In the genomic region with DNA sequence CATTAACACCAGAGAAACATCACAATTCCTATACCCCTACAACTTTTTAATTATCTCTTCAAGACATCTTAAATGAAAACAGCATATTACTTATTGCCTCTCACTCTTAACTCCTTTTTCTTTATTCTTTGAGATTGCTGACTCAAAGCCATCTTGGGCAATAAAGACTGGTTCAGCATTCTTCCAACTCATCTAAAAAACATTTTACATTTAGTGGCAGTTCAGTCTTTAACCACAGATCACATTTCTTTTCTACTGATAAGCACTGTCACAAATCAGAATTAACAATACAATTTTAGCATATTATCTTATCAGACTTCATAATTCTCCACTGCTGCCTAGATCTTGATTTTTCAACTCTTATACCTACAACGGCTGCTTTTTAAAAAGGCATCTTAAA, we compare ENCODE assay signal across 1 cellular context.
TF ChIP-seq lines count a peak whose summit lies in the region.

No MANE protein-coding gene starts in this region.

TF ChIP-seq in WTC11, 78 proteins besides CTCF, POLR2A, EP300 and RAD21 (continued from another document):
- TF ChIP-seq, protein P1, sequence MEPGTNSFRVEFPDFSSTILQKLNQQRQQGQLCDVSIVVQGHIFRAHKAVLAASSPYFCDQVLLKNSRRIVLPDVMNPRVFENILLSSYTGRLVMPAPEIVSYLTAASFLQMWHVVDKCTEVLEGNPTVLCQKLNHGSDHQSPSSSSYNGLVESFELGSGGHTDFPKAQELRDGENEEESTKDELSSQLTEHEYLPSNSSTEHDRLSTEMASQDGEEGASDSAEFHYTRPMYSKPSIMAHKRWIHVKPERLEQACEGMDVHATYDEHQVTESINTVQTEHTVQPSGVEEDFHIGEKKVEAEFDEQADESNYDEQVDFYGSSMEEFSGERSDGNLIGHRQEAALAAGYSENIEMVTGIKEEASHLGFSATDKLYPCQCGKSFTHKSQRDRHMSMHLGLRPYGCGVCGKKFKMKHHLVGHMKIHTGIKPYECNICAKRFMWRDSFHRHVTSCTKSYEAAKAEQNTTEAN (CRISPR knock-in tag; IDR thresholded peaks at IDR 0.05) = no peak
- TF ChIP-seq, protein P2, sequence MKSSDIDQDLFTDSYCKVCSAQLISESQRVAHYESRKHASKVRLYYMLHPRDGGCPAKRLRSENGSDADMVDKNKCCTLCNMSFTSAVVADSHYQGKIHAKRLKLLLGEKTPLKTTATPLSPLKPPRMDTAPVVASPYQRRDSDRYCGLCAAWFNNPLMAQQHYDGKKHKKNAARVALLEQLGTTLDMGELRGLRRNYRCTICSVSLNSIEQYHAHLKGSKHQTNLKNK (CRISPR knock-in tag; IDR thresholded peaks at IDR 0.05) = no peak
- TF ChIP-seq, protein P3, sequence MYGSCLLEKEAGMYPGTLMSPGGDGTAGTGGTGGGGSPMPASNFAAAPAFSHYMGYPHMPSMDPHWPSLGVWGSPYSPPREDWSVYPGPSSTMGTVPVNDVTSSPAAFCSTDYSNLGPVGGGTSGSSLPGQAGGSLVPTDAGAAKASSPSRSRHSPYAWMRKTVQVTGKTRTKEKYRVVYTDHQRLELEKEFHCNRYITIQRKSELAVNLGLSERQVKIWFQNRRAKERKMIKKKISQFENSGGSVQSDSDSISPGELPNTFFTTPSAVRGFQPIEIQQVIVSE (CRISPR knock-in tag; IDR thresholded peaks at IDR 0.05; ENCODE audit: borderline replicate concordance) = no peak
- TF ChIP-seq SMAD4 (CRISPR knock-in tag; IDR thresholded peaks at IDR 0.05) (no peak), TEAD4 (CRISPR knock-in tag; IDR thresholded peaks at IDR 0.05) (no peak)
- TF ChIP-seq, protein P4, sequence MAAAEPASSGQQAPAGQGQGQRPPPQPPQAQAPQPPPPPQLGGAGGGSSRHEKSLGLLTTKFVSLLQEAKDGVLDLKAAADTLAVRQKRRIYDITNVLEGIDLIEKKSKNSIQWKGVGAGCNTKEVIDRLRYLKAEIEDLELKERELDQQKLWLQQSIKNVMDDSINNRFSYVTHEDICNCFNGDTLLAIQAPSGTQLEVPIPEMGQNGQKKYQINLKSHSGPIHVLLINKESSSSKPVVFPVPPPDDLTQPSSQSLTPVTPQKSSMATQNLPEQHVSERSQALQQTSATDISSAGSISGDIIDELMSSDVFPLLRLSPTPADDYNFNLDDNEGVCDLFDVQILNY (CRISPR knock-in tag; IDR thresholded peaks at IDR 0.05) = no peak
- TF ChIP-seq, protein P5, sequence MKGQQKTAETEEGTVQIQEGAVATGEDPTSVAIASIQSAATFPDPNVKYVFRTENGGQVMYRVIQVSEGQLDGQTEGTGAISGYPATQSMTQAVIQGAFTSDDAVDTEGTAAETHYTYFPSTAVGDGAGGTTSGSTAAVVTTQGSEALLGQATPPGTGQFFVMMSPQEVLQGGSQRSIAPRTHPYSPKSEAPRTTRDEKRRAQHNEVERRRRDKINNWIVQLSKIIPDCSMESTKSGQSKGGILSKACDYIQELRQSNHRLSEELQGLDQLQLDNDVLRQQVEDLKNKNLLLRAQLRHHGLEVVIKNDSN (CRISPR knock-in tag; IDR thresholded peaks at IDR 0.05) = no peak
